Comparison of ENCODE assay signal across 1 cellular context in genomic region chr3:134143828-134144390, GRCh38.
TF ChIP-seq lines count a peak whose summit lies in the region.

No MANE protein-coding gene starts in this region.

TF ChIP-seq in IMR-90, 13 proteins besides CTCF, POLR2A, EP300 and RAD21 (continued from another document):
- TF ChIP-seq, protein P1, sequence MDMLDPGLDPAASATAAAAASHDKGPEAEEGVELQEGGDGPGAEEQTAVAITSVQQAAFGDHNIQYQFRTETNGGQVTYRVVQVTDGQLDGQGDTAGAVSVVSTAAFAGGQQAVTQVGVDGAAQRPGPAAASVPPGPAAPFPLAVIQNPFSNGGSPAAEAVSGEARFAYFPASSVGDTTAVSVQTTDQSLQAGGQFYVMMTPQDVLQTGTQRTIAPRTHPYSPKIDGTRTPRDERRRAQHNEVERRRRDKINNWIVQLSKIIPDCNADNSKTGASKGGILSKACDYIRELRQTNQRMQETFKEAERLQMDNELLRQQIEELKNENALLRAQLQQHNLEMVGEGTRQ (IDR thresholded peaks at IDR 0.05; ENCODE audit: low read depth, low read length), result no peak
- TF ChIP-seq NFE2L2 (IDR thresholded peaks at IDR 0.05; ENCODE audit: low read depth, low read length), result no peak
- no peak for TF ChIP-seq MXI1 (IDR thresholded peaks at IDR 0.05; ENCODE audit: borderline replicate concordance, low read depth, low read length)
- no peak for TF ChIP-seq CHD1 (IDR thresholded peaks at IDR 0.05; ENCODE audit: low read depth, low read length)
- no peak for TF ChIP-seq CEBPB (IDR thresholded peaks at IDR 0.05; ENCODE audit: low read depth, low read length)
- no peak for TF ChIP-seq MAFK (IDR thresholded peaks at IDR 0.05; ENCODE audit: low read depth, low read length)
- TF ChIP-seq FOS (IDR thresholded peaks at IDR 0.05; ENCODE audit: low read depth, low read length), result no peak
- no peak for TF ChIP-seq SMC3 (IDR thresholded peaks at IDR 0.05; ENCODE audit: low read depth, low read length)
- TF ChIP-seq, protein P2, sequence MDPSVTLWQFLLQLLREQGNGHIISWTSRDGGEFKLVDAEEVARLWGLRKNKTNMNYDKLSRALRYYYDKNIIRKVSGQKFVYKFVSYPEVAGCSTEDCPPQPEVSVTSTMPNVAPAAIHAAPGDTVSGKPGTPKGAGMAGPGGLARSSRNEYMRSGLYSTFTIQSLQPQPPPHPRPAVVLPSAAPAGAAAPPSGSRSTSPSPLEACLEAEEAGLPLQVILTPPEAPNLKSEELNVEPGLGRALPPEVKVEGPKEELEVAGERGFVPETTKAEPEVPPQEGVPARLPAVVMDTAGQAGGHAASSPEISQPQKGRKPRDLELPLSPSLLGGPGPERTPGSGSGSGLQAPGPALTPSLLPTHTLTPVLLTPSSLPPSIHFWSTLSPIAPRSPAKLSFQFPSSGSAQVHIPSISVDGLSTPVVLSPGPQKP (IDR thresholded peaks at IDR 0.05; ENCODE audit: borderline replicate concordance, low read depth, low read length), result no peak
- TF ChIP-seq RFX5 (IDR thresholded peaks at IDR 0.05; ENCODE audit: low read depth, low read length), result no peak
- no peak for TF ChIP-seq MAZ (IDR thresholded peaks at IDR 0.05; ENCODE audit: borderline replicate concordance, low read depth, low read length)
